Comparison of ENCODE assay signal across 8 cellular contexts in the genomic region with DNA sequence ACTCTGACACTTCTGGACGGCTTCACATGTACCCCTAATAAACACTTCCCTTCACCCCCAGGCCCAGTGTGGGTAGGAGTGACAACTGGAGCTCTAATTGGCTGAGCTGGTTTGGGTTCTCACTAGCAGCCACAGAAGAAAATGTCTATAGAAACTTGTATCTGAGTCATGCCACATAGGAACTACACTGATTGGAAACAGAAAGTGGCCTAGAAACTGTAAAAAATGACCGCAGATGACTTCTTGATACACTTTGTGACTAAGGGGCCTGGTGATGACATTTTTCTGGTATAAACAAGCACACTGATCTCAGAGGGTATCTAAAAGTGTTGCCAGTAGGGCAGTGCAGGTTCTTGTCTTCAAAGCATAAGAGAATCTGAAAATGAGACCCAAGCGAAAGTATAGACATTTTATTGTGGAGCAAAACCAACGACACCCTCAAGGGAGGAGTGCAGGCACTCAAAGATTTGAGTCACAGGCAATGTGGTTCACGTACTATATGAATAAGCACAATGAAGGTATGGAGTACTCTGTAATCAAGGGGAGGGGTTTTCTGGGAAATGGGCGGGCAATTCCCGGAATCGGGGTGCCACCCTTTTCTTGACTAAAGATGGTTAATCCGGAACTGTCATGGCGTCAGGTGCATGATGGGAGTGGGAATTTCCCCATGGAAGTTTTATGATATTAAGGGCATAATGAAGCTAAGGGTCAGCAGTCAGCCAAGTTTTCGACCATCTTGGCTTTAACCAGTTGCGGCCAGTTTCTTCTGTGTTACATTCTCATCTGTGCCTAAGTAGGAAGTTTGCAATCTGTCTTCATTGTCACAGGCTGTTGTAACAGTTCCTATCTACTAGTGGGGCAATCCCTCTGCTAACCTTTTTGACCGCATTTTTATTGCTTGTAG. TPM values are rescaled to one million over a fixed set of nuclear protein-coding genes. Genes with fewer than 3 reads are reported as not detected.
A peak's percentile ranks its signal among the peaks of the same experiment; 100 is the strongest.
DNase-seq lines count a peak whose midpoint lies in the region; ATAC-seq, FAIRE-seq and TF ChIP-seq lines count a peak whose summit lies in the region.

A gene with protein sequence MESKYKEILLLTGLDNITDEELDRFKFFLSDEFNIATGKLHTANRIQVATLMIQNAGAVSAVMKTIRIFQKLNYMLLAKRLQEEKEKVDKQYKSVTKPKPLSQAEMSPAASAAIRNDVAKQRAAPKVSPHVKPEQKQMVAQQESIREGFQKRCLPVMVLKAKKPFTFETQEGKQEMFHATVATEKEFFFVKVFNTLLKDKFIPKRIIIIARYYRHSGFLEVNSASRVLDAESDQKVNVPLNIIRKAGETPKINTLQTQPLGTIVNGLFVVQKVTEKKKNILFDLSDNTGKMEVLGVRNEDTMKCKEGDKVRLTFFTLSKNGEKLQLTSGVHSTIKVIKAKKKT (minus strand): TSS at position 14 of the 904 bp plus-strand sequence. CDS start 3,267 bp downstream, outside the sequence.

- DNase-seq in GM18507 (ENCODE audit: extremely low spot score, insufficient read length, low read depth) (peak; percentile 29), vagina (ENCODE audit: extremely low spot score in 2 of 2) (no peak), pons (ENCODE audit: low spot score) (no peak), endodermal cell (no peak)
- DNase-seq in activated T-cell treated with anti-CD3 and anti-CD28 coated beads, Interleukin-2, amount 50 U/mL, for 24 hours = peak; percentile 97
- peak in 2 of 9 donors; percentile 37 to 96 for DNase-seq in naive thymus-derived CD4-positive, alpha-beta T cell

- 93 to 99% methylated on average over 9 to 13 of the region's 13 CpGs for WGBS in endodermal cell (ENCODE audit: insufficient coverage in 1 of 2, insufficient read length in 1 of 2), 2 experiments

- peaks cover 19% of the 10 kb centered on the region for H3K4me1 ChIP-seq in OCI-LY1 (ENCODE audit: insufficient read depth, low read length, severe bottlenecking)
- peaks cover 0 to 28% of the 10 kb centered on the region in 2 donors for H3K4me1 ChIP-seq in naive thymus-derived CD4-positive, alpha-beta T cell (ENCODE audit: control insufficient read depth in 2 of 2, insufficient read depth in 2 of 2, low read length in 2 of 2)
- peaks cover 8% of the 10 kb centered on the region for H3K4me1 ChIP-seq in vagina
- no peaks in the 10 kb centered on the region for H3K4me1 ChIP-seq in endodermal cell (ENCODE audit: control insufficient read depth, insufficient read depth, low read length)

- peak within 1 kb of the TSS; percentile 87 for H3K4me3 Mint-ChIP-seq in activated T-cell treated with anti-CD3 and anti-CD28 coated beads, Interleukin-2, amount 50 U/mL, for 24 hours
- peak within 1 kb of the TSS in 3 of 10 donors; percentile 3 to 90 (median 38) for H3K4me3 Mint-ChIP-seq in naive thymus-derived CD4-positive, alpha-beta T cell
- no peak within 1 kb of the TSS for H3K4me3 Mint-ChIP-seq in endodermal cell

- intact Hi-C loops in naive thymus-derived CD4-positive, alpha-beta T cell (cut with micrococcal nuclease) = loop anchor here (1.0 to 10.0 kb wide), 9 partner anchors 9 to 1185 kb away; a partner anchor contains a TSS
- intact Hi-C loops in vagina (cut with DNase I) = loop anchor here (10.0 kb wide), 1 partner anchor 872 kb away; no protein-coding TSS in a partner anchor

- H3K27ac ChIP-seq in OCI-LY1 (ENCODE audit: low read depth, low read length, poor library complexity, severe bottlenecking) (peak within 1 kb of the TSS; percentile 44), vagina (peak within 1 kb of the TSS; percentile 39), endodermal cell (ENCODE audit: low read depth, low read length) (no peak within 1 kb of the TSS)
- peak within 1 kb of the TSS; percentile 18 for H3K27ac ChIP-seq in naive thymus-derived CD4-positive, alpha-beta T cell (ENCODE audit: low read depth, low read length)

- H2AFZ ChIP-seq in OCI-LY1 (ENCODE audit: low read length) = peak within 1 kb of the TSS; percentile 22

- H3K36me3 ChIP-seq in OCI-LY1 (ENCODE audit: insufficient read depth, low read length) (no peaks in the 10 kb centered on the region), vagina (no peaks in the 10 kb centered on the region), endodermal cell (ENCODE audit: control insufficient read depth, insufficient read depth, low read length) (no peaks in the 10 kb centered on the region)
- H3K36me3 ChIP-seq in naive thymus-derived CD4-positive, alpha-beta T cell (ENCODE audit: control insufficient read depth in 2 of 3, insufficient read depth in 3 of 3, low read length in 3 of 3) = no peaks in the 10 kb centered on the region

- peaks cover 57% of the 10 kb centered on the region for H3K4me1 Mint-ChIP-seq in activated T-cell treated with anti-CD3 and anti-CD28 coated beads, Interleukin-2, amount 50 U/mL, for 24 hours (ENCODE audit: low read depth)
- H3K4me1 Mint-ChIP-seq in naive thymus-derived CD4-positive, alpha-beta T cell = peaks cover 0 to 43% (median 4%) of the 10 kb centered on the region in 7 donors
- peaks cover 10% of the 10 kb centered on the region for H3K4me1 Mint-ChIP-seq in endodermal cell

- H3K4me3 ChIP-seq in OCI-LY1 (ENCODE audit: low read depth, low read length, poor library complexity, severe bottlenecking) = peak within 1 kb of the TSS; percentile 20
- H3K4me3 ChIP-seq in naive thymus-derived CD4-positive, alpha-beta T cell (ENCODE audit: low read length) = peak within 1 kb of the TSS; percentile 38
- no peak within 1 kb of the TSS for H3K4me3 ChIP-seq in vagina
- H3K4me3 ChIP-seq in endodermal cell (ENCODE audit: low read length) = no peak within 1 kb of the TSS

- FAIRE-seq in GM18507 (lab: Jason Lieb, UNC) = peak; percentile 99

- no peaks in the 10 kb centered on the region for H3K27me3 ChIP-seq in OCI-LY1 (ENCODE audit: insufficient read depth, low read length)
- H3K27me3 ChIP-seq in naive thymus-derived CD4-positive, alpha-beta T cell (ENCODE audit: control insufficient read depth in 2 of 2, insufficient read depth in 2 of 2, low read length in 2 of 2) = no peaks in the 10 kb centered on the region
- H3K27me3 ChIP-seq in vagina = no peaks in the 10 kb centered on the region
- no peaks in the 10 kb centered on the region for H3K27me3 ChIP-seq in endodermal cell (ENCODE audit: control insufficient read depth, insufficient read depth, low read length, poor library complexity, severe bottlenecking)

- H3K9ac ChIP-seq in OCI-LY1 (ENCODE audit: low read length) (peak within 1 kb of the TSS; percentile 7; the same call in 1 of the 2 replicates), endodermal cell (ENCODE audit: extremely low read depth, low read length, poor library complexity, severe bottlenecking) (no peak within 1 kb of the TSS)

- POLR2A ChIA-PET in naive thymus-derived CD4-positive, alpha-beta T cell (lab: Charles Lee) = no interaction called here

- H4K20me1 ChIP-seq in OCI-LY1 (ENCODE audit: insufficient read depth, low read length) = no peaks in the 10 kb centered on the region

- H3K27me3 Mint-ChIP-seq in activated T-cell treated with anti-CD3 and anti-CD28 coated beads, Interleukin-2, amount 50 U/mL, for 24 hours = no peaks in the 10 kb centered on the region
- H3K27me3 Mint-ChIP-seq in naive thymus-derived CD4-positive, alpha-beta T cell = peaks cover 0 to 5% (median 0%) of the 10 kb centered on the region in 5 donors
- H3K27me3 Mint-ChIP-seq in endodermal cell (ENCODE audit: insufficient read depth) = no peaks in the 10 kb centered on the region

- peaks cover 31% of the 10 kb centered on the region for H3K36me3 Mint-ChIP-seq in activated T-cell treated with anti-CD3 and anti-CD28 coated beads, Interleukin-2, amount 50 U/mL, for 24 hours (ENCODE audit: low read depth)
- H3K36me3 Mint-ChIP-seq in naive thymus-derived CD4-positive, alpha-beta T cell = peaks cover 0 to 7% (median 0%) of the 10 kb centered on the region in 5 donors
- H3K36me3 Mint-ChIP-seq in endodermal cell (ENCODE audit: low read depth) = no peaks in the 10 kb centered on the region

- TF ChIP-seq POLR2A in vagina (IDR thresholded peaks at IDR 0.05) = no peak

- H3K9me3 ChIP-seq in OCI-LY1 (ENCODE audit: low read length) (no peaks in the 10 kb centered on the region), vagina (no peaks in the 10 kb centered on the region), endodermal cell (ENCODE audit: control insufficient read depth, low read length) (no peaks in the 10 kb centered on the region)
- H3K9me3 ChIP-seq in naive thymus-derived CD4-positive, alpha-beta T cell (ENCODE audit: control insufficient read depth in 2 of 3, low read length in 3 of 3) = no peaks in the 10 kb centered on the region

- peak within 1 kb of the TSS; percentile 38 for H3K4me2 ChIP-seq in OCI-LY1 (ENCODE audit: low read length)

- H3F3A ChIP-seq in OCI-LY1 (ENCODE audit: insufficient read depth, low read length) = no peaks in the 10 kb centered on the region

- ATAC-seq in HG02678 (IDR thresholded peaks at IDR 0.05; ENCODE audit: unreplicated experiment) = peak; percentile 86
- peak; percentile 86 for ATAC-seq in naive thymus-derived CD4-positive, alpha-beta T cell

- H3K9me2 ChIP-seq in OCI-LY1 (ENCODE audit: low read depth, low read length) = no peaks in the 10 kb centered on the region

- CTCF ChIA-PET in naive thymus-derived CD4-positive, alpha-beta T cell (lab: Charles Lee) = interaction anchor here (0.6 to 1.0 kb wide), 2 partner anchors 11 to 1886 kb away, joined by 3 read pairs; no protein-coding TSS in a partner anchor

- peak within 1 kb of the TSS; percentile 100 for H3K27ac Mint-ChIP-seq in activated T-cell treated with anti-CD3 and anti-CD28 coated beads, Interleukin-2, amount 50 U/mL, for 24 hours
- H3K27ac Mint-ChIP-seq in naive thymus-derived CD4-positive, alpha-beta T cell = peak within 1 kb of the TSS in 4 of 9 donors; percentile 56 to 99 (median 65)
- no peak within 1 kb of the TSS for H3K27ac Mint-ChIP-seq in endodermal cell

- TF ChIP-seq CTCF in OCI-LY1 (IDR thresholded peaks at IDR 0.05; ENCODE audit: low read length) = no peak
- no peak for TF ChIP-seq CTCF in vagina (IDR thresholded peaks at IDR 0.05)
- TF ChIP-seq CTCF in endodermal cell (conservative IDR thresholded peaks at IDR 0.05) = no peak

- H3K79me2 ChIP-seq in OCI-LY1 (ENCODE audit: insufficient read depth, low read length) = no peaks in the 10 kb centered on the region

- no peaks in the 10 kb centered on the region for H3K9me3 Mint-ChIP-seq in activated T-cell treated with anti-CD3 and anti-CD28 coated beads, Interleukin-2, amount 50 U/mL, for 24 hours
- peaks cover 0 to 3% (median 0%) of the 10 kb centered on the region in 11 donors for H3K9me3 Mint-ChIP-seq in naive thymus-derived CD4-positive, alpha-beta T cell
- H3K9me3 Mint-ChIP-seq in endodermal cell = no peaks in the 10 kb centered on the region

RNA-seq across cellular contexts. Expression of the gene that starts here (rescaled TPM):
- 1 to 10 TPM in 2 of 5 experiments, under 1 TPM in 2, not detected in 1; 0.32 to 8.8 (median 2.1) TPM for total RNA-seq in naive thymus-derived CD4-positive, alpha-beta T cell
- polyA plus RNA-seq in naive thymus-derived CD4-positive, alpha-beta T cell = not detected
- total RNA-seq in vagina = not detected
- total RNA-seq in endodermal cell = 1 to 10 TPM; 2.0 to 4.2 TPM
- polyA plus RNA-seq in endodermal cell (2013, experiment 1 of 2) = 2.9 TPM
- polyA plus RNA-seq in endodermal cell (2013, experiment 2 of 2) = 2.8 TPM

Comparison
In these comparisons a context has a peak if more than half of its experiments do, and no peak if none do; other contexts are left out.
1. DNase-seq: peak in GM18507 (single experiment) and activated T-cell treated with anti-CD3 and anti-CD28 coated beads, Interleukin-2, amount 50 U/mL, for 24 hours (single experiment); none in vagina (0 of 2), pons (single experiment) and endodermal cell (single experiment).
2. H3K4me3 ChIP-seq: peak in OCI-LY1 (single experiment) and naive thymus-derived CD4-positive, alpha-beta T cell (single experiment); none in vagina (0 of 2) and endodermal cell (single experiment).